ENCODE assay signal across 16 cellular contexts in the genomic region with DNA sequence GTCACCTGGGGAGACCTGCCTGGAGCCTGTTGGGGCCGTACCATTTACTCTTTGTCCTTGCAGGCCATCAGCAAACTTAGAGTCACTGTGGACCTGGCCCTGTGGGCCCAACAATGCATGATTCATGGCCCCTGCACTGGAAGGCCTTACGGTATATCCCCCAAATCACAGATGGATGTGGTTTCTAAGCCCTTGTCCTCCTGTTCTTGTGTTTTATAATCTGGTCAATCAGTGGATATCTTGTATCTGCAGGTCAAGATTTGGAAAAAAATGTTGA. TPM values are rescaled to one million over a fixed set of nuclear protein-coding genes. Genes with fewer than 3 reads are reported as not detected.
A peak's percentile ranks its signal among the peaks of the same experiment; 100 is the strongest.
DNase-seq lines count a peak whose midpoint lies in the region; ATAC-seq lines count a peak whose summit lies in the region.
"Had no signal": no experiment of that assay in that cellular context is flagged by ENCODE, and none has a peak within 500 bp of the region (broad histone marks: within the 10 kb centered on the region; RNA-seq: fewer than 3 reads in every experiment).

No MANE protein-coding gene starts in this region.

- DNase-seq in cardiac septum (ENCODE audit: low spot score) (peak; percentile 26), Right ventricle myocardium superior (no peak), posterior vena cava (ENCODE audit: low spot score) (peak; percentile 30), OCI-M1 (lab: John Stamatoyannopoulos, UW) (no peak), NCI-H446 (lab: John Stamatoyannopoulos, UW) (no peak), T-helper 2 cell (no peak)
- DNase-seq: activated CD4-positive, alpha-beta T cell treated with anti-CD3 and anti-CD28 coated beads, Interleukin-2, amount 50 U/mL, for 48 hours; activated naive CD8-positive, alpha-beta T cell treated with anti-CD3 and anti-CD28 coated beads, Interleukin-2, amount 10 ng/mL, durations not matched to agents 7 days and 5 days; activated T-cell treated with anti-CD3 and anti-CD28 coated beads, Interleukin-2, amount 50 U/mL, for 72 hours; heart right ventricle; Kasumi-1; NCI-H1105; NCI-H526 treated with DMSO at 0.1 percent for 48 hours had no signal

- H3K36me3 ChIP-seq in esophagus (ENCODE audit: control insufficient read depth in 2 of 2, insufficient read depth in 2 of 2, low read length in 1 of 2) = peaks cover 0 to 10% of the 10 kb centered on the region in 2 donors
- H3K36me3 ChIP-seq: heart right ventricle had no signal

- intact Hi-C loops in cardiac septum (cut with DNase I) (no loop called here), Right ventricle myocardium superior (cut with DNase I) (no loop called here), posterior vena cava (cut with DNase I) (loop anchor here in 1 of 2 donors (5.0 kb wide), 1 partner anchor 57 kb away; no protein-coding TSS in a partner anchor)

- no peaks in the 10 kb centered on the region for H3K9me3 ChIP-seq in esophagus (ENCODE audit: control insufficient read depth in 2 of 2, insufficient read depth in 1 of 2, low read depth in 1 of 2, low read length in 1 of 2)

- 74 to 83% methylated on average over 2 of the region's 2 CpGs for WGBS in esophagus, 2 donors

- H3K27ac ChIP-seq in esophagus (ENCODE audit: low read depth in 2 of 2, low read length in 1 of 2) = peak overlapping the region; percentile 84 to 89

- ATAC-seq in Right ventricle myocardium superior (ENCODE audit: poor library complexity) (no peak), HG02642 (IDR thresholded peaks at IDR 0.05; ENCODE audit: poor library complexity, unreplicated experiment) (no peak)
- ATAC-seq: activated T-cell treated with anti-CD3 and anti-CD28 coated beads, Interleukin-2, amount 50 U/mL, for 72 hours; heart right ventricle had no signal

- H3K4me1 ChIP-seq in esophagus (ENCODE audit: control insufficient read depth in 2 of 2, insufficient read depth in 2 of 2, low read length in 1 of 2) = peaks cover 14 to 64% of the 10 kb centered on the region in 2 donors

- H3K27me3 ChIP-seq in esophagus (ENCODE audit: control insufficient read depth in 1 of 2, insufficient read depth in 2 of 2, low read length in 2 of 2) = no peaks in the 10 kb centered on the region
- H3K27me3 ChIP-seq: dorsolateral prefrontal cortex had no signal

- H3K4me3 ChIP-seq in esophagus (ENCODE audit: low read depth in 1 of 2, low read length in 2 of 2) = no peak overlapping the region
- H3K4me3 ChIP-seq: dorsolateral prefrontal cortex, heart right ventricle had no signal

RNA-seq across cellular contexts. Expression of a gene that starts 6.2 kb away (rescaled TPM):
- total RNA-seq in cardiac septum (6.9 TPM), Right ventricle myocardium superior (17.2 TPM), posterior vena cava (10 to 100 TPM; 64.0 to 77.6 TPM)
- polyA plus RNA-seq in esophagus = 10 to 100 TPM; 23.9 to 34.8 TPM

Comparison
In these comparisons a context has a peak if more than half of its experiments do, and no peak if none do; other contexts are left out.
1. DNase-seq: peak in cardiac septum (single experiment) and posterior vena cava (single experiment); none in Right ventricle myocardium superior (single experiment), OCI-M1 (single experiment), NCI-H446 (0 of 2) and T-helper 2 cell (0 of 5).